Comparison of ENCODE assay signal across 11 cellular contexts in genomic region chr20:64001607-64002011, GRCh38. TPM values are rescaled to one million over a fixed set of nuclear protein-coding genes. Genes with fewer than 3 reads are reported as not detected.
DNase-seq lines count a peak whose midpoint lies in the region; ATAC-seq and TF ChIP-seq lines count a peak whose summit lies in the region.
"Had no signal": no experiment of that assay in that cellular context is flagged by ENCODE, and none has a peak within 500 bp of the region (broad histone marks: within the 10 kb centered on the region; RNA-seq: fewer than 3 reads in every experiment).

No MANE protein-coding gene starts in this region.

- POLR2A ChIA-PET in activated CD8-positive, alpha-beta T cell treated with anti-CD3 and anti-CD28 coated beads, Interleukin-2, amount 10 ng/mL, durations not matched to agents 7 days and 5 days (lab: Charles Lee): no interaction called here
- POLR2A ChIA-PET in activated CD8-positive, alpha-beta T cell treated with anti-CD3 and anti-CD28 coated beads for 36 hours (lab: Charles Lee): no interaction called here

- no peak for TF ChIP-seq POLR2A in gastrocnemius medialis (IDR thresholded peaks at IDR 0.05)

- H3K4me1 ChIP-seq in gastrocnemius medialis: no peaks in the 10 kb centered on the region
- H3K4me1 ChIP-seq: tibial artery had no signal

- H3K4me3 ChIP-seq in gastrocnemius medialis: no peak overlapping the region
- H3K4me3 ChIP-seq: tibial artery had no signal

- H3K36me3 ChIP-seq in gastrocnemius medialis: peaks cover 0 to 67% of the 10 kb centered on the region in 2 donors

- H3K36me3 Mint-ChIP-seq in activated CD8-positive, alpha-beta T cell treated with anti-CD3 and anti-CD28 coated beads, Interleukin-2, amount 10 ng/mL, durations not matched to agents 7 days and 5 days (ENCODE audit: low read depth): peaks cover 52% of the 10 kb centered on the region
- H3K36me3 Mint-ChIP-seq in activated CD8-positive, alpha-beta T cell treated with anti-CD3 and anti-CD28 coated beads for 36 hours (ENCODE audit: low read depth): peaks cover 48% of the 10 kb centered on the region

- H3K4me1 Mint-ChIP-seq in activated CD8-positive, alpha-beta T cell treated with anti-CD3 and anti-CD28 coated beads, Interleukin-2, amount 10 ng/mL, durations not matched to agents 7 days and 5 days (ENCODE audit: low read depth): no peaks in the 10 kb centered on the region
- H3K4me1 Mint-ChIP-seq in activated CD8-positive, alpha-beta T cell treated with anti-CD3 and anti-CD28 coated beads for 36 hours (ENCODE audit: low read depth): no peaks in the 10 kb centered on the region

- ATAC-seq in activated CD8-positive, alpha-beta T cell treated with anti-CD3 and anti-CD28 coated beads, Interleukin-2, amount 10 ng/mL, durations not matched to agents 7 days and 5 days: no peak
- ATAC-seq in activated CD8-positive, alpha-beta T cell treated with anti-CD3 and anti-CD28 coated beads for 36 hours: no peak
- ATAC-seq in gastrocnemius medialis: peak; percentile 71 to 74

- in situ Hi-C loops in gastrocnemius medialis (cut with MboI; ENCODE audit: low sequenced_read_pairs in 4 of 4) (no loop called here), GM13977 (cut with MboI; ENCODE audit: low pct_unique_long_range_greater_than_20kb, low sequenced_read_pairs, unreplicated experiment) (no loop called here)

- CTCF ChIA-PET in activated CD8-positive, alpha-beta T cell treated with anti-CD3 and anti-CD28 coated beads, Interleukin-2, amount 10 ng/mL, durations not matched to agents 7 days and 5 days (lab: Charles Lee): interaction anchor here (1.0 to 1.4 kb wide), 2 partner anchors 20 to 21 kb away, joined by 3 to 5 read pairs; partner anchors contain the start of gene PRPF6
- CTCF ChIA-PET in activated CD8-positive, alpha-beta T cell treated with anti-CD3 and anti-CD28 coated beads for 36 hours (lab: Charles Lee): interaction anchor here (1.2 kb wide), 1 partner anchor 19 kb away, joined by 3 read pairs; no protein-coding TSS in a partner anchor

- no peak for DNase-seq in activated CD8-positive, alpha-beta T cell treated with anti-CD3 and anti-CD28 coated beads, Interleukin-2, amount 10 ng/mL, durations not matched to agents 7 days and 5 days
- no peak for DNase-seq in activated CD8-positive, alpha-beta T cell treated with anti-CD3 and anti-CD28 coated beads for 36 hours
- DNase-seq in NCI-H1092 treated with DMSO at 0.1 percent for 48 hours (lab: John Stamatoyannopoulos, UW): peak; percentile 88
- DNase-seq in SW480 (ENCODE audit: low spot score): peak; percentile 76
- no peak for DNase-seq in gastrocnemius medialis
- DNase-seq in GM10266 (ENCODE audit: extremely low spot score): no peak
- DNase-seq in GM13977 (ENCODE audit: low spot score): no peak
- no peak for DNase-seq in SHP77 treated with DMSO at 0.1 percent for 48 hours (lab: John Stamatoyannopoulos, UW)
- DNase-seq: NCI-H510A, tibial artery had no signal

- H3K9me3 ChIP-seq in gastrocnemius medialis: no peaks in the 10 kb centered on the region
- H3K9me3 ChIP-seq: tibial artery had no signal

- H3K27ac Mint-ChIP-seq in activated CD8-positive, alpha-beta T cell treated with anti-CD3 and anti-CD28 coated beads, Interleukin-2, amount 10 ng/mL, durations not matched to agents 7 days and 5 days: peak overlapping the region; percentile 46
- no peak overlapping the region for H3K27ac Mint-ChIP-seq in activated CD8-positive, alpha-beta T cell treated with anti-CD3 and anti-CD28 coated beads for 36 hours

- peak overlapping the region in 1 of 4 donors; percentile 34 for H3K27ac ChIP-seq in gastrocnemius medialis
- H3K27ac ChIP-seq: KMS-11, tibial artery had no signal

- intact Hi-C loops in activated CD8-positive, alpha-beta T cell treated with anti-CD3 and anti-CD28 coated beads for 36 hours (cut with micrococcal nuclease): no loop called here
- intact Hi-C loops in gastrocnemius medialis (cut with DNase I; ENCODE audit: low total_unique reads): no loop called here

- no peaks in the 10 kb centered on the region for H3K27me3 Mint-ChIP-seq in activated CD8-positive, alpha-beta T cell treated with anti-CD3 and anti-CD28 coated beads, Interleukin-2, amount 10 ng/mL, durations not matched to agents 7 days and 5 days (ENCODE audit: low read depth)
- H3K27me3 Mint-ChIP-seq in activated CD8-positive, alpha-beta T cell treated with anti-CD3 and anti-CD28 coated beads for 36 hours: no peaks in the 10 kb centered on the region

- H3K4me3 Mint-ChIP-seq in activated CD8-positive, alpha-beta T cell treated with anti-CD3 and anti-CD28 coated beads, Interleukin-2, amount 10 ng/mL, durations not matched to agents 7 days and 5 days: no peak overlapping the region
- H3K4me3 Mint-ChIP-seq in activated CD8-positive, alpha-beta T cell treated with anti-CD3 and anti-CD28 coated beads for 36 hours: no peak overlapping the region

- no peak for TF ChIP-seq CTCF in activated CD8-positive, alpha-beta T cell treated with anti-CD3 and anti-CD28 coated beads for 36 hours (IDR thresholded peaks at IDR 0.05)
- TF ChIP-seq CTCF in gastrocnemius medialis (IDR thresholded peaks at IDR 0.05 in 4 of 5, conservative IDR thresholded peaks at IDR 0.05 in 1 of 5) (no peak), GM10266 (IDR thresholded peaks at IDR 0.05; ENCODE audit: control insufficient read depth, insufficient read depth, low read depth, missing control alignments) (no peak), GM13977 (IDR thresholded peaks at IDR 0.05; ENCODE audit: extremely low read depth, insufficient read depth, missing control alignments) (no peak)

- no peaks in the 10 kb centered on the region for H3K9me3 Mint-ChIP-seq in activated CD8-positive, alpha-beta T cell treated with anti-CD3 and anti-CD28 coated beads, Interleukin-2, amount 10 ng/mL, durations not matched to agents 7 days and 5 days (ENCODE audit: insufficient read depth)
- no peaks in the 10 kb centered on the region for H3K9me3 Mint-ChIP-seq in activated CD8-positive, alpha-beta T cell treated with anti-CD3 and anti-CD28 coated beads for 36 hours

- H3K27me3 ChIP-seq in gastrocnemius medialis: no peaks in the 10 kb centered on the region
- H3K27me3 ChIP-seq: tibial artery had no signal

RNA-seq across cellular contexts. Expression of gene PRPF6, which starts 20.7 kb away (rescaled TPM):
- 10 to 100 TPM; 64.7 to 68.3 TPM for total RNA-seq in activated CD8-positive, alpha-beta T cell treated with anti-CD3 and anti-CD28 coated beads, Interleukin-2, amount 10 ng/mL, durations not matched to agents 7 days and 5 days
- 10 to 100 TPM; 53.0 to 55.5 TPM for total RNA-seq in activated CD8-positive, alpha-beta T cell treated with anti-CD3 and anti-CD28 coated beads for 36 hours
- total RNA-seq in gastrocnemius medialis: 10 to 100 TPM; 39.3 to 68.4 (median 47.7) TPM

RNA-seq across cellular contexts. Expression of gene SAMD10, which starts 22.2 kb away (rescaled TPM):
- 10 to 100 TPM; 12.0 to 12.5 TPM for total RNA-seq in activated CD8-positive, alpha-beta T cell treated with anti-CD3 and anti-CD28 coated beads, Interleukin-2, amount 10 ng/mL, durations not matched to agents 7 days and 5 days
- 10 to 100 TPM; 17.4 to 17.5 TPM for total RNA-seq in activated CD8-positive, alpha-beta T cell treated with anti-CD3 and anti-CD28 coated beads for 36 hours
- total RNA-seq in gastrocnemius medialis: 1 to 10 TPM in 2 of 4 donors, under 1 TPM in 1, not detected in 1; 0.24 to 1.9 (median 1.0) TPM

RNA-seq across cellular contexts. Expression of gene ZNF512B, which starts 31.9 kb away (rescaled TPM):
- total RNA-seq in activated CD8-positive, alpha-beta T cell treated with anti-CD3 and anti-CD28 coated beads, Interleukin-2, amount 10 ng/mL, durations not matched to agents 7 days and 5 days: 10 to 100 TPM; 12.0 to 12.1 TPM
- total RNA-seq in activated CD8-positive, alpha-beta T cell treated with anti-CD3 and anti-CD28 coated beads for 36 hours: 1 to 10 TPM; 7.5 to 8.6 TPM
- 10 to 100 TPM in 1 of 4 donors, 1 to 10 TPM in 3; 5.7 to 10.9 (median 8.8) TPM for total RNA-seq in gastrocnemius medialis

RNA-seq across cellular contexts. Expression of gene C20orf204, which starts 34.4 kb away (rescaled TPM):
- 1 to 10 TPM; 6.4 to 7.6 TPM for total RNA-seq in activated CD8-positive, alpha-beta T cell treated with anti-CD3 and anti-CD28 coated beads, Interleukin-2, amount 10 ng/mL, durations not matched to agents 7 days and 5 days
- 1 to 10 TPM; 2.8 to 4.7 TPM for total RNA-seq in activated CD8-positive, alpha-beta T cell treated with anti-CD3 and anti-CD28 coated beads for 36 hours
- under 1 TPM in 3 of 4 donors, not detected in 1; 0.16 to 0.66 (median 0.33) TPM for total RNA-seq in gastrocnemius medialis

RNA-seq across cellular contexts. Expression of gene UCKL1, which starts 45.4 kb away (rescaled TPM):
- total RNA-seq in activated CD8-positive, alpha-beta T cell treated with anti-CD3 and anti-CD28 coated beads, Interleukin-2, amount 10 ng/mL, durations not matched to agents 7 days and 5 days: 10 to 100 TPM; 41.1 to 45.4 TPM
- 10 to 100 TPM; 31.5 to 32.6 TPM for total RNA-seq in activated CD8-positive, alpha-beta T cell treated with anti-CD3 and anti-CD28 coated beads for 36 hours
- total RNA-seq in gastrocnemius medialis: 10 to 100 TPM; 22.0 to 46.4 (median 27.1) TPM

Comparison
In these comparisons a context has a peak if more than half of its experiments do, and no peak if none do; other contexts are left out.
1. ATAC-seq: peak in gastrocnemius medialis (2 of 2); none in activated CD8-positive, alpha-beta T cell treated with anti-CD3 and anti-CD28 coated beads, Interleukin-2, amount 10 ng/mL, durations not matched to agents 7 days and 5 days (single experiment) and activated CD8-positive, alpha-beta T cell treated with anti-CD3 and anti-CD28 coated beads for 36 hours (single experiment).
2. DNase-seq: peak in NCI-H1092 treated with DMSO at 0.1 percent for 48 hours (single experiment) and SW480 (single experiment); none in activated CD8-positive, alpha-beta T cell treated with anti-CD3 and anti-CD28 coated beads, Interleukin-2, amount 10 ng/mL, durations not matched to agents 7 days and 5 days (single experiment), activated CD8-positive, alpha-beta T cell treated with anti-CD3 and anti-CD28 coated beads for 36 hours (single experiment), gastrocnemius medialis (0 of 2), GM10266 (single experiment), GM13977 (single experiment) and SHP77 treated with DMSO at 0.1 percent for 48 hours (single experiment).
3. RNA of gene SAMD10, which starts 22.2 kb away (total RNA-seq): 17.4 to 17.5 TPM in activated CD8-positive, alpha-beta T cell treated with anti-CD3 and anti-CD28 coated beads for 36 hours and 12.0 to 12.5 TPM in activated CD8-positive, alpha-beta T cell treated with anti-CD3 and anti-CD28 coated beads, Interleukin-2, amount 10 ng/mL, durations not matched to agents 7 days and 5 days; 0.24 to 1.9 TPM in gastrocnemius medialis; every median in the first group is over 4 times any median in the second.